In genomic region chr16:66933776-66934137, GRCh38 we compare ENCODE assay signal across 7 cellular contexts. TPM values are rescaled to one million over a fixed set of nuclear protein-coding genes. Genes with fewer than 3 reads are reported as not detected.
DNase-seq lines count a peak whose midpoint lies in the region; ATAC-seq and TF ChIP-seq lines count a peak whose summit lies in the region.

No MANE protein-coding gene starts in this region.

- H3K9me3 Mint-ChIP-seq in stimulated activated naive B cell treated with anti-CD40 and anti-IgM and Interleukin-4, amounts not matched to agents 10 μg/mL and 1 μg/mL and 100 μg/mL, for 72 hours = no peaks in the 10 kb centered on the region

- no peak for DNase-seq in NB4 (ENCODE audit: low read depth)
- DNase-seq in astrocyte of the cerebellum (ENCODE audit: low read depth) = no peak
- DNase-seq in mesenchymal stem cell = no peak
- no peak for DNase-seq in stimulated activated naive B cell treated with anti-CD40 and anti-IgM and Interleukin-4, amounts not matched to agents 10 μg/mL and 1 μg/mL and 100 μg/mL, for 72 hours
- no peak for DNase-seq in HK-2 (ENCODE audit: unreplicated experiment)
- no peak for DNase-seq in NCI-H1048 (lab: John Stamatoyannopoulos, UW)

- H2AFZ ChIP-seq in mesenchymal stem cell (ENCODE audit: low read depth, low read length) = peak overlapping the region; percentile 67

- H3K4me3 ChIP-seq in NB4 (ENCODE audit: low read depth, low read length) (peak overlapping the region; percentile 84), astrocyte of the cerebellum (ENCODE audit: low read depth, low read length) (peak overlapping the region; percentile 78), mesenchymal stem cell (ENCODE audit: insufficient read depth in 1 of 2, low read depth in 1 of 2, low read length in 2 of 2) (peak overlapping the region; percentile 94 to 99)

- no peaks in the 10 kb centered on the region for H3K27me3 Mint-ChIP-seq in stimulated activated naive B cell treated with anti-CD40 and anti-IgM and Interleukin-4, amounts not matched to agents 10 μg/mL and 1 μg/mL and 100 μg/mL, for 72 hours

- peaks cover 27% of the 10 kb centered on the region for H3K79me1 ChIP-seq in mesenchymal stem cell (replicated peaks; ENCODE audit: low read length, poor library complexity, severe bottlenecking)

- H3K4me3 Mint-ChIP-seq in stimulated activated naive B cell treated with anti-CD40 and anti-IgM and Interleukin-4, amounts not matched to agents 10 μg/mL and 1 μg/mL and 100 μg/mL, for 72 hours = peak overlapping the region; percentile 98 to 99

- H3K18ac ChIP-seq in mesenchymal stem cell (ENCODE audit: low read depth in 1 of 2, low read length in 2 of 2) = peak overlapping the region; percentile 86 to 98

- H2BK12ac ChIP-seq in mesenchymal stem cell (ENCODE audit: low read length in 2 of 2) = peak overlapping the region in 1 of 2 experiments; percentile 24

- ATAC-seq in GM21619 (IDR thresholded peaks at IDR 0.05; ENCODE audit: unreplicated experiment) = peak; percentile 10
- peak; percentile 50 to 64 for ATAC-seq in stimulated activated naive B cell treated with anti-CD40 and anti-IgM and Interleukin-4, amounts not matched to agents 10 μg/mL and 1 μg/mL and 100 μg/mL, for 72 hours (replicated peaks)

- WGBS in mesenchymal stem cell = 4% methylated on average over 9 of the region's 12 CpGs

- in situ Hi-C loops in astrocyte of the cerebellum (cut with HindIII; ENCODE audit: low sequenced_read_pairs) = no loop called here

- H3K4me2 ChIP-seq in mesenchymal stem cell (ENCODE audit: low read length, poor library complexity, severe bottlenecking) = peak overlapping the region; percentile 65

- peak overlapping the region in 1 of 2 experiments; percentile 34 for H3K23ac ChIP-seq in mesenchymal stem cell (ENCODE audit: low read length in 2 of 2)

- peak overlapping the region; percentile 71 for H2BK15ac ChIP-seq in mesenchymal stem cell (ENCODE audit: low read depth, poor library complexity, severe bottlenecking)

- peak overlapping the region; percentile 68 for H2AK5ac ChIP-seq in mesenchymal stem cell (ENCODE audit: low read length, severe bottlenecking)

- H3K36me3 Mint-ChIP-seq in stimulated activated naive B cell treated with anti-CD40 and anti-IgM and Interleukin-4, amounts not matched to agents 10 μg/mL and 1 μg/mL and 100 μg/mL, for 72 hours = peaks cover 27 to 61% of the 10 kb centered on the region in 2 donors

- TF ChIP-seq POLR2A in NB4 (IDR thresholded peaks at IDR 0.05; ENCODE audit: extremely low read depth, insufficient read length) = no peak

- H3K14ac ChIP-seq in mesenchymal stem cell (ENCODE audit: low read length in 2 of 2) = peak overlapping the region in 1 of 2 experiments; percentile 87

- H2BK5ac ChIP-seq in mesenchymal stem cell (ENCODE audit: low read depth, low read length, poor library complexity, severe bottlenecking) = peak overlapping the region; percentile 15

- H2BK120ac ChIP-seq in mesenchymal stem cell (ENCODE audit: low read depth, low read length) = peak overlapping the region; percentile 69

- peaks cover 26 to 35% of the 10 kb centered on the region in 2 experiments for H3K36me3 ChIP-seq in mesenchymal stem cell (ENCODE audit: control insufficient read depth in 1 of 2, insufficient read depth in 2 of 2, low read depth in 1 of 2, low read length in 2 of 2)

- H4K8ac ChIP-seq in mesenchymal stem cell (ENCODE audit: low read length) = peak overlapping the region; percentile 96

- peaks cover 44 to 60% of the 10 kb centered on the region in 2 donors for H3K4me1 Mint-ChIP-seq in stimulated activated naive B cell treated with anti-CD40 and anti-IgM and Interleukin-4, amounts not matched to agents 10 μg/mL and 1 μg/mL and 100 μg/mL, for 72 hours

- H3K27ac ChIP-seq in mesenchymal stem cell (ENCODE audit: low read length, poor library complexity, severe bottlenecking) = peak overlapping the region; percentile 40

- TF ChIP-seq CTCF in NB4 (IDR thresholded peaks at IDR 0.05; ENCODE audit: low read depth, low read length) = no peak
- no peak for TF ChIP-seq CTCF in astrocyte of the cerebellum (IDR thresholded peaks at IDR 0.05; ENCODE audit: low read depth, low read length, missing control alignments)

- H3K4ac ChIP-seq in mesenchymal stem cell (ENCODE audit: low read depth in 1 of 2, low read length in 2 of 2) = peak overlapping the region; percentile 57 to 95

- peak overlapping the region; percentile 94 for H4K91ac ChIP-seq in mesenchymal stem cell (ENCODE audit: low read length)

- peak overlapping the region; percentile 99 for H3K27ac Mint-ChIP-seq in stimulated activated naive B cell treated with anti-CD40 and anti-IgM and Interleukin-4, amounts not matched to agents 10 μg/mL and 1 μg/mL and 100 μg/mL, for 72 hours

- H3K27me3 ChIP-seq in mesenchymal stem cell (ENCODE audit: control insufficient read depth in 1 of 2, insufficient read depth in 1 of 2, low read length in 2 of 2) = no peaks in the 10 kb centered on the region

- H3K9me3 ChIP-seq in mesenchymal stem cell (ENCODE audit: control insufficient read depth, low read length) = no peaks in the 10 kb centered on the region

- peaks cover 29% of the 10 kb centered on the region for H3K4me1 ChIP-seq in mesenchymal stem cell (ENCODE audit: control insufficient read depth, insufficient read depth, low read depth, low read length)

- H3K9ac ChIP-seq in mesenchymal stem cell (ENCODE audit: low read length) = peak overlapping the region; percentile 100

RNA-seq across cellular contexts. Expression of gene CIAO2B, which starts 0.4 kb away (rescaled TPM):
- polyA plus RNA-seq in mesenchymal stem cell (2013, experiment 1 of 2) = 110 TPM
- polyA plus RNA-seq in mesenchymal stem cell (2013, experiment 2 of 2) = 117 TPM

RNA-seq across cellular contexts. Expression of gene CES2, which starts 1.6 kb away (rescaled TPM):
- 27.4 TPM for polyA plus RNA-seq in mesenchymal stem cell (2013, experiment 1 of 2)
- 27.4 TPM for polyA plus RNA-seq in mesenchymal stem cell (2013, experiment 2 of 2)

RNA-seq across cellular contexts. Expression of gene RRAD, which starts 8.4 kb away (rescaled TPM):
- polyA plus RNA-seq in mesenchymal stem cell (2013, experiment 1 of 2) = 6.9 TPM
- polyA plus RNA-seq in mesenchymal stem cell (2013, experiment 2 of 2) = 7.7 TPM

RNA-seq across cellular contexts. Expression of gene CDH16, which starts 15.1 kb away (rescaled TPM):
- not detected for polyA plus RNA-seq in mesenchymal stem cell (2013, experiment 1 of 2)
- not detected for polyA plus RNA-seq in mesenchymal stem cell (2013, experiment 2 of 2)

RNA-seq across cellular contexts. Expression of gene CES3, which starts 27.3 kb away (rescaled TPM):
- polyA plus RNA-seq in mesenchymal stem cell (2013, experiment 1 of 2) = 0.07 TPM
- polyA plus RNA-seq in mesenchymal stem cell (2013, experiment 2 of 2) = 0.01 TPM
